In the genomic region with DNA sequence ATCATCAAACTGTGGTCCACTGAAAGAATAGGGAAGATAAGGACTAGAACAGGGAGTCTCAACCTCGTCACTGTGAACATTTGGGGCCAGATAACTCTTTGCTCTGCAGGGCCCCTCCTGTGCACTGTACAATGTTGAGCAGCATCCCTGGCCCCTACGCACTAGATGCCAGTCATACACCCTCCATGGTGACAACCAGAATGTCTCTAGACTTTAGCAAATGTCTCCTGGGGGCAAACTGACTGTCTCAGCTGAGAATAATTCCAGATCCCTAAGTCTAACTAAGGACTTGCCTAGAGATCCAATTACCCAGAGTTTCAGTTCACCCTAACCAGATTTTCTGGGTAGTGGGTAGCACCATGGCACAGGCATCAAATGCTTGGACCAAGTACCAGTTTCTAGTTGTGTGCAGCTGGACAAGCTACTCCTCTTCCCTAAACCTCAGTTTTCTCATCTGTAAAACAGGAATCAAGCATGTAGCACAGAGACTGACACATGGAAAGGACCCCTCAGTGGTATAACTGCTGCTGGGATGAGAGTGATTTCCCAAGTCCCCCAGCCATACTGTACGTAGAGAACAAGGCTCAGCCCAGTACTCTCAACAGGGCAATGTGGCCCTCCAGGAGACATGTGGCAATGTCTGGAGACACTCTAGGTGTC, we compare ENCODE assay signal across 2 cellular contexts.
TF ChIP-seq lines count a peak whose summit lies in the region.

No MANE protein-coding gene starts in this region.

TF ChIP-seq in HCT116, 20 proteins besides CTCF, POLR2A, EP300 and RAD21:
- no peak for TF ChIP-seq ELF1 (IDR thresholded peaks at IDR 0.05; ENCODE audit: borderline replicate concordance, low read depth)
- no peak for TF ChIP-seq TCF7L2 (IDR thresholded peaks at IDR 0.05; ENCODE audit: borderline replicate concordance, extremely low read depth, insufficient read depth, insufficient read length)
- no peak for TF ChIP-seq YY1 (IDR thresholded peaks at IDR 0.05; ENCODE audit: extremely low read depth, insufficient replicate concordance, low read depth, low read length)
- TF ChIP-seq CBX3 (IDR thresholded peaks at IDR 0.05; ENCODE audit: low read depth), result no peak
- TF ChIP-seq EZH2phosphoT487 (IDR thresholded peaks at IDR 0.05; ENCODE audit: borderline replicate concordance), result no peak
- TF ChIP-seq ZNF274 (IDR thresholded peaks at IDR 0.05; ENCODE audit: low read depth, low read length), result no peak
- TF ChIP-seq POLR2AphosphoS5 (IDR thresholded peaks at IDR 0.05; ENCODE audit: low read depth, low read length), result no peak
- TF ChIP-seq, protein P1, sequence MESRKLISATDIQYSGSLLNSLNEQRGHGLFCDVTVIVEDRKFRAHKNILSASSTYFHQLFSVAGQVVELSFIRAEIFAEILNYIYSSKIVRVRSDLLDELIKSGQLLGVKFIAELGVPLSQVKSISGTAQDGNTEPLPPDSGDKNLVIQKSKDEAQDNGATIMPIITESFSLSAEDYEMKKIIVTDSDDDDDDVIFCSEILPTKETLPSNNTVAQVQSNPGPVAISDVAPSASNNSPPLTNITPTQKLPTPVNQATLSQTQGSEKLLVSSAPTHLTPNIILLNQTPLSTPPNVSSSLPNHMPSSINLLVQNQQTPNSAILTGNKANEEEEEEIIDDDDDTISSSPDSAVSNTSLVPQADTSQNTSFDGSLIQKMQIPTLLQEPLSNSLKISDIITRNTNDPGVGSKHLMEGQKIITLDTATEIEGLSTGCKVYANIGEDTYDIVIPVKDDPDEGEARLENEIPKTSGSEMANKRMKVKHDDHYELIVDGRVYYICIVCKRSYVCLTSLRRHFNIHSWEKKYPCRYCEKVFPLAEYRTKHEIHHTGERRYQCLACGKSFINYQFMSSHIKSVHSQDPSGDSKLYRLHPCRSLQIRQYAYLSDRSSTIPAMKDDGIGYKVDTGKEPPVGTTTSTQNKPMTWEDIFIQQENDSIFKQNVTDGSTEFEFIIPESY (IDR thresholded peaks at IDR 0.05; ENCODE audit: extremely low read depth, insufficient replicate concordance, low read length), result no peak
- TF ChIP-seq SRF (IDR thresholded peaks at IDR 0.05; ENCODE audit: low read depth), result no peak
- TF ChIP-seq, protein P2, sequence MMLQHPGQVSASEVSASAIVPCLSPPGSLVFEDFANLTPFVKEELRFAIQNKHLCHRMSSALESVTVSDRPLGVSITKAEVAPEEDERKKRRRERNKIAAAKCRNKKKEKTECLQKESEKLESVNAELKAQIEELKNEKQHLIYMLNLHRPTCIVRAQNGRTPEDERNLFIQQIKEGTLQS (IDR thresholded peaks at IDR 0.05), result no peak
- no peak for TF ChIP-seq JUND (IDR thresholded peaks at IDR 0.05)
- no peak for TF ChIP-seq SP1 (IDR thresholded peaks at IDR 0.05; ENCODE audit: low read depth)
- TF ChIP-seq EZH2 (IDR thresholded peaks at IDR 0.05), result no peak
- TF ChIP-seq ZFX (IDR thresholded peaks at IDR 0.05), result no peak
- TF ChIP-seq FOSL1 (IDR thresholded peaks at IDR 0.05; ENCODE audit: low read depth), result no peak
- TF ChIP-seq, protein P3, sequence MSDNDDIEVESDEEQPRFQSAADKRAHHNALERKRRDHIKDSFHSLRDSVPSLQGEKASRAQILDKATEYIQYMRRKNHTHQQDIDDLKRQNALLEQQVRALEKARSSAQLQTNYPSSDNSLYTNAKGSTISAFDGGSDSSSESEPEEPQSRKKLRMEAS (IDR thresholded peaks at IDR 0.05), result no peak

TF ChIP-seq in endothelial cell of umbilical vein, 7 proteins besides CTCF, POLR2A, EP300 and RAD21:
- TF ChIP-seq MYC (IDR thresholded peaks at IDR 0.05; ENCODE audit: low read depth, low read length) (no peak), FOS (IDR thresholded peaks at IDR 0.05; ENCODE audit: borderline replicate concordance, insufficient read depth, low read length) (no peak), GATA2 (IDR thresholded peaks at IDR 0.05; ENCODE audit: insufficient read depth, insufficient read length, low read depth, low read length) (no peak), POLR2AphosphoS5 (IDR thresholded peaks at IDR 0.05; ENCODE audit: insufficient read depth, low read depth, low read length) (no peak), EZH2 (IDR thresholded peaks at IDR 0.05; ENCODE audit: borderline replicate concordance, low read depth, low read length, severe bottlenecking) (no peak), JUN (IDR thresholded peaks at IDR 0.05; ENCODE audit: borderline replicate concordance, insufficient read depth, insufficient read length, low read depth) (no peak)
- TF ChIP-seq, protein P3 (IDR thresholded peaks at IDR 0.05; ENCODE audit: insufficient read depth, insufficient read length), result no peak
